In genomic region chr2:210392469-210392881, GRCh38 we compare ENCODE assay signal across 20 cellular contexts.
"Had no signal": no experiment of that assay in that cellular context is flagged by ENCODE, and none has a peak within 500 bp of the region (broad histone marks: within the 10 kb centered on the region; RNA-seq: fewer than 3 reads in every experiment).

No MANE protein-coding gene starts in this region.

- H3K4me3 ChIP-seq: coronary artery, lung, spleen, tibial artery, upper lobe of left lung, uterus had no signal

- H3K9me3 ChIP-seq: spleen, tibial artery, upper lobe of left lung, uterus had no signal

- ATAC-seq: foreskin keratinocyte; left lobe of liver; naive thymus-derived CD8-positive, alpha-beta T cell; stimulated activated memory B cell treated with anti-CD40 and anti-IgM and Interleukin-4, amounts not matched to agents 10 μg/mL and 1 μg/mL and 100 μg/mL, for 72 hours had no signal

- H3K4me1 ChIP-seq: foreskin keratinocyte, spleen, tibial artery, uterus had no signal

- H3K27me3 ChIP-seq: foreskin keratinocyte, tibial artery, upper lobe of left lung, uterus had no signal

- DNase-seq: effector CD4-positive, alpha-beta T cell; endodermal cell; erythroblast; foreskin keratinocyte; islet precursor cell; mesenchymal stem cell; naive thymus-derived CD8-positive, alpha-beta T cell; posterior cingulate gyrus; right cardiac atrium; spleen; stimulated activated CD4-positive, alpha-beta T cell treated with anti-CD3 and anti-CD28 coated beads, Interleukin-15, amount 100 ng/mL, for 24 hours; stimulated activated CD4-positive, alpha-beta T cell treated with anti-CD3 and anti-CD28 coated beads, Interleukin-1b, Interleukin-23, amount 100 ng/mL, for 48 hours; stimulated activated CD4-positive, alpha-beta T cell treated with anti-CD3 and anti-CD28 coated beads, Interleukin-4, amount 100 ng/mL, for 24 hours; tibial artery; upper lobe of left lung; uterus had no signal

- H3K27ac ChIP-seq: coronary artery, foreskin keratinocyte, spleen, tibial artery, upper lobe of left lung, uterus had no signal

- H3K36me3 ChIP-seq: spleen, tibial artery, upper lobe of left lung, uterus had no signal
